ENCODE assay signal across 11 cellular contexts in the genomic region with DNA sequence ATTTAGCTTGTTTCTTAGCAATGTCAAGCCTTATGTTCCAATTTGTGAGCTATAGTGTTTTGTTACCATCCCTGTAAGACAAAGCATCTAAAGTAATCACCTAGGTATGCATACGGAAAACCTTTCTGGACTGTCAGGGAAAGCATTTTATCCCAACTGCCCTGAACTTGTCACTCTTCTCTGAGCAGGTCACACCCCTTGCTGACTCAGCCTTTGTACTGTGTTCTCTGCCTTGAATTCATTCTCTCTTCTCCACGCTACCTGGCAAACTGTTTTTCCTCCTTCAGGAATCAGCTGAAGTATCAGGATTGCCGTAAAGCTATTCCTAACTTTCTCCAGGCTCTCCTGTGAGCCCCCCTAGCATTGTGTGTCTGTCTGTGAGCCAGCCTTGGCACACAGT. TPM values are rescaled to one million over a fixed set of nuclear protein-coding genes. Genes with fewer than 3 reads are reported as not detected.
DNase-seq lines count a peak whose midpoint lies in the region; ATAC-seq, FAIRE-seq and TF ChIP-seq lines count a peak whose summit lies in the region.
"Had no signal": no experiment of that assay in that cellular context is flagged by ENCODE, and none has a peak within 500 bp of the region (broad histone marks: within the 10 kb centered on the region; RNA-seq: fewer than 3 reads in every experiment).

No MANE protein-coding gene starts in this region.

- no peaks in the 10 kb centered on the region for H3K9me3 ChIP-seq in Caco-2
- H3K9me3 ChIP-seq in esophagus squamous epithelium: no peaks in the 10 kb centered on the region
- H3K9me3 ChIP-seq: BE2C had no signal

- DNase-seq in Caco-2 (no peak), OCI-M1 (lab: John Stamatoyannopoulos, UW) (peak; percentile 25), esophagus squamous epithelium (lab: John Stamatoyannopoulos, UW) (no peak), neural crest cell (ENCODE audit: low read depth, low spot score) (no peak), cerebellum (ENCODE audit: low spot score) (no peak), GM12892 (ENCODE audit: insufficient read length) (no peak), pons (ENCODE audit: low spot score) (no peak)
- DNase-seq: BE2C, NCI-H1092, T1000 had no signal

- peaks cover 48% of the 10 kb centered on the region for H3K4me1 ChIP-seq in Caco-2
- H3K4me1 ChIP-seq in esophagus squamous epithelium: peaks cover 35 to 100% (median 49%) of the 10 kb centered on the region in 3 donors
- H3K4me1 ChIP-seq: BE2C had no signal

- WGBS in esophagus squamous epithelium, 2 donors: 15 to 19% methylated on average over 3 of the region's 3 CpGs

- peak overlapping the region; percentile 75 to 85 (median 80) for H3K27ac ChIP-seq in esophagus squamous epithelium

- H3K36me3 ChIP-seq in Caco-2 (ENCODE audit: control insufficient read depth, insufficient read depth, low read length): peaks cover 2% of the 10 kb centered on the region; the same call in 1 of the 2 replicates
- H3K36me3 ChIP-seq in esophagus squamous epithelium: no peaks in the 10 kb centered on the region
- H3K36me3 ChIP-seq: BE2C had no signal

- H3K27me3 Mint-ChIP-seq in Caco-2 (ENCODE audit: insufficient read depth, unreplicated experiment): no peaks in the 10 kb centered on the region
- H3K27me3 Mint-ChIP-seq in neural crest cell (ENCODE audit: low read depth): no peaks in the 10 kb centered on the region

- H3K4me3 ChIP-seq in Caco-2 (ENCODE audit: low read depth, low read length) (no peak overlapping the region), esophagus squamous epithelium (no peak overlapping the region)

- H3K4me1 Mint-ChIP-seq in Caco-2 (ENCODE audit: low read depth, unreplicated experiment) (peaks cover 45% of the 10 kb centered on the region), neural crest cell (peaks cover 65% of the 10 kb centered on the region)

- intact Hi-C loops in Caco-2 (cut with micrococcal nuclease; ENCODE audit: unreplicated experiment): loop anchor here (5.0 kb wide), 1 partner anchor 164 kb away; no protein-coding TSS in a partner anchor
- intact Hi-C loops in esophagus squamous epithelium (cut with DNase I): loop anchor here (10.0 kb wide), 1 partner anchor 172 kb away; no protein-coding TSS in a partner anchor

- ATAC-seq in GM19452 (IDR thresholded peaks at IDR 0.05; ENCODE audit: unreplicated experiment): no peak

- FAIRE-seq in GM12892 (lab: Jason Lieb, UNC): no peak

- H3K4me3 Mint-ChIP-seq in Caco-2 (ENCODE audit: unreplicated experiment) (no peak overlapping the region), neural crest cell (no peak overlapping the region)

- TF ChIP-seq POLR2A in esophagus squamous epithelium (IDR thresholded peaks at IDR 0.05): no peak
- TF ChIP-seq POLR2A in GM12892 (IDR thresholded peaks at IDR 0.05; ENCODE audit: low read depth, low read length): no peak

- POLR2A ChIA-PET in Caco-2 (lab: Charles Lee): interaction anchor here (1.8 kb wide), 1 partner anchor 11 kb away, joined by 4 read pairs; no protein-coding TSS in a partner anchor

- H3K27ac Mint-ChIP-seq in Caco-2 (ENCODE audit: unreplicated experiment): peak overlapping the region; percentile 89
- peak overlapping the region; percentile 8 for H3K27ac Mint-ChIP-seq in neural crest cell (ENCODE audit: unreplicated experiment)

- H3K27me3 ChIP-seq in Caco-2 (replicated peaks; ENCODE audit: control insufficient read depth, insufficient read depth, low read length) (no peaks in the 10 kb centered on the region), esophagus squamous epithelium (no peaks in the 10 kb centered on the region)
- H3K27me3 ChIP-seq: BE2C had no signal

- BruUV-seq in Caco-2 (replicated peaks; lab: Mats Ljungman, UMichigan): no TSS peak

- H3K9me3 Mint-ChIP-seq in Caco-2 (ENCODE audit: unreplicated experiment) (no peaks in the 10 kb centered on the region), neural crest cell (no peaks in the 10 kb centered on the region)

- H3K36me3 Mint-ChIP-seq in Caco-2 (ENCODE audit: insufficient read depth, unreplicated experiment): peaks cover 17% of the 10 kb centered on the region
- H3K36me3 Mint-ChIP-seq in neural crest cell (ENCODE audit: low read depth): no peaks in the 10 kb centered on the region

- no peak for TF ChIP-seq CTCF in Caco-2 (IDR thresholded peaks at IDR 0.05; ENCODE audit: insufficient read depth in 1 of 2, low read depth in 1 of 2, low read length in 1 of 2, severe bottlenecking in 1 of 2, unreplicated experiment in 1 of 2)
- TF ChIP-seq CTCF in esophagus squamous epithelium (IDR thresholded peaks at IDR 0.05): no peak
- no peak for TF ChIP-seq CTCF in neural crest cell (conservative IDR thresholded peaks at IDR 0.05)

- CTCF ChIA-PET in Caco-2 (lab: Charles Lee): no interaction called here

RNA-seq across cellular contexts. Expression of gene PBX1, which starts 54.2 kb away (rescaled TPM):
- total RNA-seq in Caco-2 (2022) (101 and 103 TPM in 2 replicates), esophagus squamous epithelium (10 to 100 TPM; 15.2 to 48.6 (median 23.5) TPM), neural crest cell (68.9 and 71.7 TPM in 2 replicates), cerebellum (107 TPM)
- polyA plus RNA-seq in GM12892 (2012; ENCODE audit: missing spikeins): 0.06 TPM
